In the genomic region with DNA sequence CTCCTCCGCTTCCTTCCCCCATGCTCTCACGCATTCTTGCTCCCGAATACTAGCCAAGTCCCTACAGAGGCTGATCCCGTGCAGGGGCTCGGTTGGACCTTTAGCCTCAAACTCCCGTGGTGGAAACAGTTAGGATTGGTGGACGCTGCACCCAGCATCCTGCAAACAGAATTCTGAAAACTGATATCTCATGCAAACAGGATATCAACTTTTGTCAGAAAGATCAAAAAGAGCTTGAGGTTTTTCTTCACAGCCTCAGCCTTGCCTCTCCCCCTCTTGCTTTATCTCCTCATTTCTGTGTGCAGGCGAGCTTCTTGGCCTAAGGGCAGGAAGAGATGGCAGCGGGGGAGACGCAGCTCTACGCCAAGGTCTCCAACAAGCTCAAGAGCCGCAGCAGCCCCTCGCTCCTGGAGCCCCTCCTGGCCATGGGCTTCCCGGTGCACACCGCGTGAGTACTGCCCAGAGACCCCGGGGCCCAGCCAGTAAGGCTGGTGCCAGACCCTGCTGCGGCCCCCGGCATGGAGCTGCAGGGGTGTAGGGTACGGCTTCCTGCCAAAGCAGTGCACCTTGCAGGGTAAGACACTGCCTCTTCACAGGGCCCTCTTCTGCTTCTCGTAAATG, we compare ENCODE assay signal across 13 cellular contexts. TPM values are rescaled to one million over a fixed set of nuclear protein-coding genes. Genes with fewer than 3 reads are reported as not detected.
A peak's percentile ranks its signal among the peaks of the same experiment; 100 is the strongest.
DNase-seq lines count a peak whose midpoint lies in the region; ATAC-seq and TF ChIP-seq lines count a peak whose summit lies in the region.
"Had no signal": no experiment of that assay in that cellular context is flagged by ENCODE, and none has a peak within 500 bp of the region (broad histone marks: within the 10 kb centered on the region; RNA-seq: fewer than 3 reads in every experiment).

A gene with protein sequence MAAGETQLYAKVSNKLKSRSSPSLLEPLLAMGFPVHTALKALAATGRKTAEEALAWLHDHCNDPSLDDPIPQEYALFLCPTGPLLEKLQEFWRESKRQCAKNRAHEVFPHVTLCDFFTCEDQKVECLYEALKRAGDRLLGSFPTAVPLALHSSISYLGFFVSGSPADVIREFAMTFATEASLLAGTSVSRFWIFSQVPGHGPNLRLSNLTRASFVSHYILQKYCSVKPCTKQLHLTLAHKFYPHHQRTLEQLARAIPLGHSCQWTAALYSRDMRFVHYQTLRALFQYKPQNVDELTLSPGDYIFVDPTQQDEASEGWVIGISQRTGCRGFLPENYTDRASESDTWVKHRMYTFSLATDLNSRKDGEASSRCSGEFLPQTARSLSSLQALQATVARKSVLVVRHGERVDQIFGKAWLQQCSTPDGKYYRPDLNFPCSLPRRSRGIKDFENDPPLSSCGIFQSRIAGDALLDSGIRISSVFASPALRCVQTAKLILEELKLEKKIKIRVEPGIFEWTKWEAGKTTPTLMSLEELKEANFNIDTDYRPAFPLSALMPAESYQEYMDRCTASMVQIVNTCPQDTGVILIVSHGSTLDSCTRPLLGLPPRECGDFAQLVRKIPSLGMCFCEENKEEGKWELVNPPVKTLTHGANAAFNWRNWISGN (plus strand): TSS at position 292 of the 621 bp plus-strand sequence. CDS start 44 bp downstream, at position 336.

- TF ChIP-seq CTCF in right lobe of liver (IDR thresholded peaks at IDR 0.05) (no peak), left lung (IDR thresholded peaks at IDR 0.05) (no peak)

- peak; percentile 52 to 53 for ATAC-seq in activated T-cell treated with anti-CD3 and anti-CD28 coated beads, Interleukin-2, amount 50 U/mL, for 72 hours (replicated peaks in 1 of 2)
- peak in 3 of 4 donors; percentile 19 to 48 (median 45) for ATAC-seq in right lobe of liver
- no peak for ATAC-seq in HG03095 (IDR thresholded peaks at IDR 0.05; ENCODE audit: unreplicated experiment)
- ATAC-seq in left lung = no peak
- ATAC-seq in HG03108 (IDR thresholded peaks at IDR 0.05; ENCODE audit: unreplicated experiment) = no peak

- intact Hi-C loops in right lobe of liver (cut with DNase I) = no loop called here
- intact Hi-C loops in left lung (cut with DNase I) = no loop called here

- H3K4me3 Mint-ChIP-seq in activated T-cell treated with anti-CD3 and anti-CD28 coated beads, Interleukin-2, amount 50 U/mL, for 72 hours = peak within 1 kb of the TSS; percentile 90 to 93

- peaks cover 0 to 7% of the 10 kb centered on the region in 2 donors for H3K9me3 Mint-ChIP-seq in activated T-cell treated with anti-CD3 and anti-CD28 coated beads, Interleukin-2, amount 50 U/mL, for 72 hours

- peak within 1 kb of the TSS; percentile 99 for H3K27ac Mint-ChIP-seq in activated T-cell treated with anti-CD3 and anti-CD28 coated beads, Interleukin-2, amount 50 U/mL, for 72 hours
- H3K27ac Mint-ChIP-seq: naive B cell had no signal

- H3K27me3 Mint-ChIP-seq in activated T-cell treated with anti-CD3 and anti-CD28 coated beads, Interleukin-2, amount 50 U/mL, for 72 hours (ENCODE audit: low read depth) = no peaks in the 10 kb centered on the region

- H3K27me3 ChIP-seq in right lobe of liver = no peaks in the 10 kb centered on the region
- H3K27me3 ChIP-seq in left lung = no peaks in the 10 kb centered on the region
- H3K27me3 ChIP-seq: ascending aorta, thyroid gland had no signal

- H3K4me1 ChIP-seq in right lobe of liver (no peaks in the 10 kb centered on the region), left lung (no peaks in the 10 kb centered on the region)
- H3K4me1 ChIP-seq: ascending aorta had no signal

- H3K27ac ChIP-seq in right lobe of liver (no peak within 1 kb of the TSS), left lung (peak within 1 kb of the TSS in 1 of 2 donors; percentile 9)
- H3K27ac ChIP-seq: ascending aorta, epithelial cell of prostate, thyroid gland had no signal

- no peak for TF ChIP-seq POLR2A in right lobe of liver (IDR thresholded peaks at IDR 0.05)

- no peaks in the 10 kb centered on the region for H3K9me3 ChIP-seq in right lobe of liver
- H3K9me3 ChIP-seq in left lung = peaks cover 0 to 4% of the 10 kb centered on the region in 2 donors
- H3K9me3 ChIP-seq: ascending aorta, thyroid gland had no signal

- H3K36me3 ChIP-seq in right lobe of liver = no peaks in the 10 kb centered on the region
- no peaks in the 10 kb centered on the region for H3K36me3 ChIP-seq in left lung
- H3K36me3 ChIP-seq: ascending aorta, thyroid gland had no signal

- peaks cover 73% of the 10 kb centered on the region for H3K4me1 Mint-ChIP-seq in activated T-cell treated with anti-CD3 and anti-CD28 coated beads, Interleukin-2, amount 50 U/mL, for 72 hours (ENCODE audit: low read depth)
- H3K4me1 Mint-ChIP-seq: naive B cell had no signal

- H3K4me3 ChIP-seq in right lobe of liver (no peak within 1 kb of the TSS), left lung (peak within 1 kb of the TSS in 1 of 2 donors; percentile 16)
- H3K4me3 ChIP-seq: ascending aorta, thyroid gland had no signal

- DNase-seq in stimulated activated CD4-positive, alpha-beta T cell treated with anti-CD3 and anti-CD28 coated beads, Interleukin-1b, Interleukin-23, amount 100 ng/mL, for 48 hours = peak; percentile 24
- DNase-seq in stimulated activated CD4-positive, alpha-beta T cell treated with anti-CD3 and anti-CD28 coated beads, Interleukin-2, amount 100 ng/mL, for 48 hours = no peak
- DNase-seq in activated T-cell treated with anti-CD3 and anti-CD28 coated beads, Interleukin-2, amount 50 U/mL, for 72 hours = peak in 1 of 2 donors; percentile 46
- DNase-seq in right lobe of liver (no peak), left lung (no peak), NCI-H1436 (lab: John Stamatoyannopoulos, UW) (no peak)
- DNase-seq: naive B cell, NCI-H69 had no signal

- H3K36me3 Mint-ChIP-seq in activated T-cell treated with anti-CD3 and anti-CD28 coated beads, Interleukin-2, amount 50 U/mL, for 72 hours (ENCODE audit: insufficient read depth in 2 of 2) = peaks cover 18 to 33% of the 10 kb centered on the region in 2 donors

- WGBS in right lobe of liver (ENCODE audit: insufficient coverage, low coverage, low lambda C conversion rate, missing lambda C conversion rate) = 56% methylated on average over 11 of the region's 21 CpGs

RNA-seq across cellular contexts. Expression of the gene that starts here (rescaled TPM):
- 10 to 100 TPM; 54.5 to 57.4 TPM for total RNA-seq in activated T-cell treated with anti-CD3 and anti-CD28 coated beads, Interleukin-2, amount 50 U/mL, for 72 hours
- total RNA-seq in right lobe of liver = under 1 TPM; 0.12 to 0.50 (median 0.15) TPM
- total RNA-seq in left lung = 1 to 10 TPM in 1 of 2 donors, under 1 TPM in 1; 0.67 to 1.3 TPM

Comparison
In these comparisons a context has a peak if more than half of its experiments do, and no peak if none do; other contexts are left out.
1. RNA of the gene that starts here (total RNA-seq): 54.5 to 57.4 TPM in activated T-cell treated with anti-CD3 and anti-CD28 coated beads, Interleukin-2, amount 50 U/mL, for 72 hours; 0.67 to 1.3 TPM in left lung and 0.12 to 0.50 TPM in right lobe of liver; every median in the first group is over 10 times any median in the second.
2. Peak in ATAC-seq in right lobe of liver; RNA of the gene not detected or under 1 TPM.
3. ATAC-seq: peak in activated T-cell treated with anti-CD3 and anti-CD28 coated beads, Interleukin-2, amount 50 U/mL, for 72 hours (2 of 2); none in HG03095 (single experiment), left lung (single experiment) and HG03108 (single experiment).